In the genomic region with DNA sequence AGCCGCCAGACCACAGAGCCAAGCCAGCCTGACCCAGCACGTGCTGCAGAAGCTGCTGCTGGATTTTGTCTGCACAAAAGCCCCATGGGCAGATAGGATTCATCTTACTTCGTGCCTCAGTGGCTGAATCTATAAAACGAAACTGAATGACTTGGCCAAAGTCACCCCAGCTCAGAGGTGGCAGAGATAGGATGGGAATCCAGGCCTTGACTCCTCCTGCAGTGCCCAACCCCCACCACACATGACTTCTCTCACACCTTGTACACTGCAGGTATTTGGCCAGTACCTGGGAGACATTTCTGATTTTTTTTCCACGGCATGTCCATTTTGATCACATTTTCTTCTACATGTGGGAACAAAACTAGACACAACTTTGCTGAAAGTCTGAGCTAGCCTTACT, we compare ENCODE assay signal across 24 cellular contexts.
"Had no signal": no experiment of that assay in that cellular context is flagged by ENCODE, and none has a peak within 500 bp of the region (broad histone marks: within the 10 kb centered on the region; RNA-seq: fewer than 3 reads in every experiment).

No MANE protein-coding gene starts in this region.

- H3K9me3 ChIP-seq: pancreas, right atrium auricular region had no signal

- H3K27ac ChIP-seq: epithelial cell of prostate, foreskin keratinocyte, lower lobe of right lung, pancreas, psoas muscle, right atrium auricular region, transverse colon, WERI-Rb-1 had no signal

- H3K4me3 ChIP-seq: lower lobe of right lung, pancreas, psoas muscle, right atrium auricular region, transverse colon had no signal

- H3K36me3 Mint-ChIP-seq: activated CD8-positive, alpha-beta memory T cell treated with anti-CD3 and anti-CD28 coated beads, Interleukin-2, amount 10 ng/mL, durations not matched to agents 7 days and 5 days; activated naive CD8-positive, alpha-beta T cell treated with anti-CD3 and anti-CD28 coated beads, Interleukin-2, amount 10 ng/mL, durations not matched to agents 7 days and 5 days; mesothelial cell of epicardium had no signal

- H3K27me3 Mint-ChIP-seq: activated naive CD8-positive, alpha-beta T cell treated with anti-CD3 and anti-CD28 coated beads, Interleukin-2, amount 10 ng/mL, durations not matched to agents 7 days and 5 days had no signal

- H3K9me3 Mint-ChIP-seq: activated CD4-positive, alpha-beta T cell treated with anti-CD3 and anti-CD28 coated beads, Interleukin-2, amount 10 ng/mL, durations not matched to agents 7 days and 5 days; stimulated activated naive CD8-positive, alpha-beta T cell treated with anti-CD3 and anti-CD28 coated beads, Interleukin-15, Interleukin-2, amounts not matched to agents 100 ng/mL and 50 ng/mL, for 24 hours had no signal

- H3K4me3 Mint-ChIP-seq: activated CD4-positive, alpha-beta T cell treated with anti-CD3 and anti-CD28 coated beads, Interleukin-2, amount 10 ng/mL, durations not matched to agents 7 days and 5 days; activated CD8-positive, alpha-beta memory T cell treated with anti-CD3 and anti-CD28 coated beads, Interleukin-2, amount 10 ng/mL, durations not matched to agents 7 days and 5 days; activated CD8-positive, alpha-beta T cell treated with anti-CD3 and anti-CD28 coated beads for 36 hours; activated naive CD4-positive, alpha-beta T cell treated with anti-CD3 and anti-CD28 coated beads for 36 hours; activated naive CD8-positive, alpha-beta T cell treated with anti-CD3 and anti-CD28 coated beads, Interleukin-2, amount 10 ng/mL, durations not matched to agents 7 days and 5 days; activated T-cell treated with anti-CD3 and anti-CD28 coated beads, Interleukin-2, amount 50 U/mL, for 4 hours; mesothelial cell of epicardium; naive thymus-derived CD8-positive, alpha-beta T cell; stimulated activated naive CD8-positive, alpha-beta T cell treated with anti-CD3 and anti-CD28 coated beads, Interleukin-15, Interleukin-2, amounts not matched to agents 100 ng/mL and 50 ng/mL, for 24 hours had no signal

- H3K4me1 Mint-ChIP-seq: activated CD4-positive, alpha-beta T cell treated with anti-CD3 and anti-CD28 coated beads, Interleukin-2, amount 10 ng/mL, durations not matched to agents 7 days and 5 days; activated CD8-positive, alpha-beta memory T cell treated with anti-CD3 and anti-CD28 coated beads, Interleukin-2, amount 10 ng/mL, durations not matched to agents 7 days and 5 days; activated naive CD8-positive, alpha-beta T cell treated with anti-CD3 and anti-CD28 coated beads, Interleukin-2, amount 10 ng/mL, durations not matched to agents 7 days and 5 days; mesothelial cell of epicardium; naive thymus-derived CD8-positive, alpha-beta T cell had no signal

- H3K27ac Mint-ChIP-seq: activated CD4-positive, alpha-beta T cell treated with anti-CD3 and anti-CD28 coated beads, Interleukin-2, amount 10 ng/mL, durations not matched to agents 7 days and 5 days; activated CD8-positive, alpha-beta memory T cell treated with anti-CD3 and anti-CD28 coated beads, Interleukin-2, amount 10 ng/mL, durations not matched to agents 7 days and 5 days; activated CD8-positive, alpha-beta T cell treated with anti-CD3 and anti-CD28 coated beads for 36 hours; activated naive CD4-positive, alpha-beta T cell treated with anti-CD3 and anti-CD28 coated beads for 36 hours; activated naive CD8-positive, alpha-beta T cell treated with anti-CD3 and anti-CD28 coated beads, Interleukin-2, amount 10 ng/mL, durations not matched to agents 7 days and 5 days; mesothelial cell of epicardium; naive thymus-derived CD8-positive, alpha-beta T cell; stimulated activated naive CD8-positive, alpha-beta T cell treated with anti-CD3 and anti-CD28 coated beads, Interleukin-15, Interleukin-2, amounts not matched to agents 100 ng/mL and 50 ng/mL, for 24 hours had no signal

- DNase-seq: activated CD4-positive, alpha-beta T cell treated with anti-CD3 and anti-CD28 coated beads, Interleukin-2, amount 10 ng/mL, durations not matched to agents 7 days and 5 days; activated CD4-positive, CD25-positive, alpha-beta regulatory T cell treated with anti-CD3 and anti-CD28 coated beads, Interleukin-2, amount 50 U/mL, for 72 hours; activated CD8-positive, alpha-beta memory T cell treated with anti-CD3 and anti-CD28 coated beads, Interleukin-2, amount 10 ng/mL, durations not matched to agents 7 days and 5 days; activated CD8-positive, alpha-beta T cell treated with anti-CD3 and anti-CD28 coated beads for 36 hours; activated naive CD4-positive, alpha-beta T cell treated with anti-CD3 and anti-CD28 coated beads for 36 hours; activated naive CD8-positive, alpha-beta T cell treated with anti-CD3 and anti-CD28 coated beads, Interleukin-2, amount 10 ng/mL, durations not matched to agents 7 days and 5 days; activated T-cell treated with anti-CD3 and anti-CD28 coated beads, Interleukin-2, amount 50 U/mL, for 4 hours; amygdala; cerebellar nuclear complex; cortex of kidney; foreskin keratinocyte; kidney; lower lobe of right lung; naive thymus-derived CD8-positive, alpha-beta T cell; pancreas; stimulated activated CD4-positive, alpha-beta T cell treated with anti-CD3 and anti-CD28 coated beads, Interleukin-4, amount 100 ng/mL, for 24 hours; T-helper 1 cell; transverse colon; WERI-Rb-1 had no signal

- H3K4me1 ChIP-seq: foreskin keratinocyte, lower lobe of right lung, pancreas, psoas muscle, right atrium auricular region, transverse colon had no signal

- ATAC-seq: activated CD8-positive, alpha-beta memory T cell treated with anti-CD3 and anti-CD28 coated beads, Interleukin-2, amount 10 ng/mL, durations not matched to agents 7 days and 5 days; activated CD8-positive, alpha-beta T cell treated with anti-CD3 and anti-CD28 coated beads for 36 hours; activated T-cell treated with anti-CD3 and anti-CD28 coated beads, Interleukin-2, amount 50 U/mL, for 4 hours; foreskin keratinocyte; lower lobe of right lung; naive thymus-derived CD8-positive, alpha-beta T cell; psoas muscle had no signal

- H3K27me3 ChIP-seq: pancreas, right atrium auricular region, transverse colon had no signal

- H3K36me3 ChIP-seq: lower lobe of right lung, pancreas, right atrium auricular region, transverse colon, WERI-Rb-1 had no signal
